ENCODE assay signal across 9 cellular contexts in genomic region chr5:165630211-165630866, GRCh38.
DNase-seq lines count a peak whose midpoint lies in the region; ATAC-seq and TF ChIP-seq lines count a peak whose summit lies in the region.
"Had no signal": no experiment of that assay in that cellular context is flagged by ENCODE, and none has a peak within 500 bp of the region (broad histone marks: within the 10 kb centered on the region; RNA-seq: fewer than 3 reads in every experiment).

No MANE protein-coding gene starts in this region.

- H2AFZ ChIP-seq in smooth muscle cell (ENCODE audit: low read depth): no peak overlapping the region

- DNase-seq in COLO668 (lab: John Stamatoyannopoulos, UW; ENCODE audit: unreplicated experiment): peak; percentile 11
- peak; percentile 8 to 70 for DNase-seq in NCI-H446 (lab: John Stamatoyannopoulos, UW)
- DNase-seq in amniotic epithelial cell (ENCODE audit: low read depth): peak; percentile 91
- DNase-seq in hypothalamus (lab: John Stamatoyannopoulos, UW): peak in 43 of 51 donors; percentile 1 to 73 (median 25)
- peak; percentile 2 for DNase-seq in smooth muscle cell (lab: John Stamatoyannopoulos, UW; ENCODE audit: unreplicated experiment)
- no peak for DNase-seq in 8988T
- DNase-seq: activated B cell treated with CpG ODN at 0.5 μM for 24 hours had no signal

- ATAC-seq in GM18870 (IDR thresholded peaks at IDR 0.05; ENCODE audit: unreplicated experiment): peak; percentile 79
- peak; percentile 80 for ATAC-seq in HG03097 (IDR thresholded peaks at IDR 0.05; ENCODE audit: low FRiP score, unreplicated experiment)

- WGBS in smooth muscle cell (ENCODE audit: low lambda C conversion rate): 12% methylated on average over 9 of the region's 9 CpGs

- peak overlapping the region; percentile 5 for H3K4me2 ChIP-seq in smooth muscle cell

- peaks cover 16% of the 10 kb centered on the region for H3K4me1 ChIP-seq in smooth muscle cell (ENCODE audit: low read depth)

- H4K20me1 ChIP-seq in smooth muscle cell (ENCODE audit: low read depth): no peaks in the 10 kb centered on the region

- H3K9ac ChIP-seq in smooth muscle cell (ENCODE audit: low read depth): no peak overlapping the region

- H3K27ac ChIP-seq in smooth muscle cell (ENCODE audit: low read depth): no peak overlapping the region

- no peaks in the 10 kb centered on the region for H3F3A ChIP-seq in smooth muscle cell (ENCODE audit: low read depth)

- H3K27me3 ChIP-seq in smooth muscle cell (ENCODE audit: low read depth): no peaks in the 10 kb centered on the region

- TF ChIP-seq CTCF in smooth muscle cell (IDR thresholded peaks at IDR 0.05; ENCODE audit: borderline replicate concordance, insufficient read depth, poor library complexity, severe bottlenecking): peak; percentile 81

- no peaks in the 10 kb centered on the region for H3K9me3 ChIP-seq in smooth muscle cell (replicated peaks; ENCODE audit: low read depth)

- no peak overlapping the region for H3K4me3 ChIP-seq in smooth muscle cell

- no peaks in the 10 kb centered on the region for H3K79me2 ChIP-seq in smooth muscle cell (ENCODE audit: low read depth)

- no peaks in the 10 kb centered on the region for H3K36me3 ChIP-seq in smooth muscle cell (ENCODE audit: low read depth)
